ENCODE assay signal across 10 cellular contexts in the genomic region with DNA sequence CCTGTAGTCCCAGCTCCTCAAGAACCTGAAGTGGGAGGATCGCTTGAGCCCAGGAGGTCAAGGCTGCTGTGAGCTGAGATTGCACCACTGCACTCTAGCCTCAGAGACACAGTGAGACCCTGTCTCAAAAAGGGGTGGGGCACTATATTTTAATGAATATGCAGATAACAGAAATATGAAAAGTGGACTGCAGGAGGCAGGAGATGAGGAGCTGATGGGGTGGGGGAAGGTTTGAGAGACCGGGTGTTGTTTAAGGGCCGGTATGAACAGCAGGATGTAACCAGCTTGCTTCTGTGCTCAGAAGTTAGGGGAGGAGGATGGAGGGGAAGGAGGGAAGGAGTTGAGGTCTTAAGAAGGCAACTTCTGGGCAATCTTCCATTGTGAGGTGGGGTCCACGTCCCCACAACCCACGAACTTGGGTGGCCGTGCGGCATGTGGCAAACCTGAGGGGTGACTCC. TPM values are rescaled to one million over a fixed set of nuclear protein-coding genes. Genes with fewer than 3 reads are reported as not detected.
A peak's percentile ranks its signal among the peaks of the same experiment; 100 is the strongest.
DNase-seq lines count a peak whose midpoint lies in the region; ATAC-seq and TF ChIP-seq lines count a peak whose summit lies in the region.
"Had no signal": no experiment of that assay in that cellular context is flagged by ENCODE, and none has a peak within 500 bp of the region (broad histone marks: within the 10 kb centered on the region; RNA-seq: fewer than 3 reads in every experiment).

No MANE protein-coding gene starts in this region.

- H3K4me1 ChIP-seq in iPS DF 6.9 (ENCODE audit: control insufficient read depth, insufficient read depth, low read length), result peaks cover 11% of the 10 kb centered on the region
- peaks cover 7% of the 10 kb centered on the region for H3K4me1 ChIP-seq in smooth muscle cell (ENCODE audit: low read depth)
- no peaks in the 10 kb centered on the region for H3K4me1 ChIP-seq in psoas muscle

- H3K27me3 ChIP-seq in iPS DF 6.9 (ENCODE audit: control insufficient read depth, insufficient read depth, low read length), result no peaks in the 10 kb centered on the region
- H3K27me3 ChIP-seq in smooth muscle cell (ENCODE audit: low read depth), result no peaks in the 10 kb centered on the region
- H3K27me3 ChIP-seq in psoas muscle (ENCODE audit: insufficient read depth in 3 of 3, low read length in 2 of 3), result peaks cover 0 to 69% (median 26%) of the 10 kb centered on the region in 3 donors

- H3K79me2 ChIP-seq in smooth muscle cell (ENCODE audit: low read depth), result no peaks in the 10 kb centered on the region

- peak overlapping the region; percentile 14; the same call in 1 of the 2 replicates for H3K4me3 ChIP-seq in iPS DF 6.9 (ENCODE audit: low read length)
- H3K4me3 ChIP-seq in smooth muscle cell, result no peak overlapping the region
- H3K4me3 ChIP-seq in psoas muscle, result no peak overlapping the region

- no peak for ATAC-seq in HG02678 (IDR thresholded peaks at IDR 0.05; ENCODE audit: unreplicated experiment)
- ATAC-seq in psoas muscle, result no peak

- intact Hi-C loops in activated naive CD4-positive, alpha-beta T cell treated with anti-CD3 and anti-CD28 coated beads for 36 hours (cut with micrococcal nuclease), result no loop called here
- intact Hi-C loops in psoas muscle (cut with DNase I), result no loop called here

- no peaks in the 10 kb centered on the region for H3K36me3 Mint-ChIP-seq in activated naive CD4-positive, alpha-beta T cell treated with anti-CD3 and anti-CD28 coated beads for 36 hours (ENCODE audit: low read depth)

- no peaks in the 10 kb centered on the region for H3F3A ChIP-seq in smooth muscle cell (ENCODE audit: low read depth)

- no peaks in the 10 kb centered on the region for H3K9me3 Mint-ChIP-seq in activated naive CD4-positive, alpha-beta T cell treated with anti-CD3 and anti-CD28 coated beads for 36 hours

- peaks cover 25% of the 10 kb centered on the region for H3K27me3 Mint-ChIP-seq in activated naive CD4-positive, alpha-beta T cell treated with anti-CD3 and anti-CD28 coated beads for 36 hours (ENCODE audit: low read depth)

- POLR2A ChIA-PET in RWPE1 (lab: Yijun Ruan, JAX; ENCODE audit: low non-redundant PET), result no interaction called here

- CTCF ChIA-PET in activated naive CD4-positive, alpha-beta T cell treated with anti-CD3 and anti-CD28 coated beads for 36 hours (lab: Charles Lee), result interaction anchor here (0.6 to 11.1 kb wide), 2 partner anchors 63 to 393 kb away, joined by 4 to 81 read pairs; a partner anchor contains a TSS
- CTCF ChIA-PET in RWPE1 (lab: Yijun Ruan, JAX), result no interaction called here

- no CpG with 5 or more reads among the region's 7 CpGs for WGBS in iPS DF 6.9 (ENCODE audit: insufficient coverage, insufficient read length)
- 69% methylated on average over 6 of the region's 7 CpGs for WGBS in smooth muscle cell (ENCODE audit: low lambda C conversion rate)
- WGBS in psoas muscle, 3 donors, result 21 to 27% (median 27%) methylated on average over 7 of the region's 7 CpGs

- peak overlapping the region; percentile 57 for H3K27ac ChIP-seq in RWPE1
- H3K27ac ChIP-seq in iPS DF 6.9 (ENCODE audit: low read length), result no peak overlapping the region
- no peak overlapping the region for H3K27ac ChIP-seq in smooth muscle cell (ENCODE audit: low read depth)
- H3K27ac ChIP-seq in psoas muscle, result no peak overlapping the region
- H3K27ac ChIP-seq: left ventricle myocardium inferior had no signal

- no peak for DNase-seq in activated naive CD4-positive, alpha-beta T cell treated with anti-CD3 and anti-CD28 coated beads for 36 hours
- no peak for DNase-seq in activated naive CD4-positive, alpha-beta T cell (lab: John Stamatoyannopoulos, UW)
- DNase-seq in RWPE1 (ENCODE audit: low spot score) (no peak), iPS DF 6.9 (ENCODE audit: low read depth, low spot score) (no peak), smooth muscle cell (lab: John Stamatoyannopoulos, UW; ENCODE audit: unreplicated experiment) (no peak), psoas muscle (no peak), kidney glomerular epithelial cell (lab: John Stamatoyannopoulos, UW) (no peak)
- DNase-seq: NCI-H510A treated with DMSO at 0.1 percent for 48 hours had no signal

- H2AFZ ChIP-seq in smooth muscle cell (ENCODE audit: low read depth), result no peak overlapping the region

- H3K9ac ChIP-seq in smooth muscle cell (ENCODE audit: low read depth), result no peak overlapping the region

- TF ChIP-seq CTCF in RWPE1 (conservative IDR thresholded peaks at IDR 0.05; ENCODE audit: low read depth), result no peak
- TF ChIP-seq CTCF in smooth muscle cell (IDR thresholded peaks at IDR 0.05; ENCODE audit: borderline replicate concordance, insufficient read depth, poor library complexity, severe bottlenecking), result no peak
- TF ChIP-seq CTCF in psoas muscle (IDR thresholded peaks at IDR 0.05), result no peak

- H3K9me3 ChIP-seq in iPS DF 6.9 (ENCODE audit: control insufficient read depth, insufficient read depth, low read length) (no peaks in the 10 kb centered on the region), smooth muscle cell (replicated peaks; ENCODE audit: low read depth) (no peaks in the 10 kb centered on the region), psoas muscle (no peaks in the 10 kb centered on the region)
- H3K9me3 ChIP-seq: left ventricle myocardium inferior had no signal

- H3K36me3 ChIP-seq in iPS DF 6.9 (ENCODE audit: control insufficient read depth, insufficient read depth, low read length) (0 out of 2 replicates have a peak, but pooled peaks cover 6% of the 10 kb centered on the region), smooth muscle cell (ENCODE audit: low read depth) (no peaks in the 10 kb centered on the region), psoas muscle (ENCODE audit: insufficient read depth in 1 of 2, low read depth in 1 of 2) (no peaks in the 10 kb centered on the region)
- H3K36me3 ChIP-seq: left ventricle myocardium inferior had no signal

- peak overlapping the region; percentile 88 for H3K4me2 ChIP-seq in smooth muscle cell

- peak overlapping the region; percentile 70 for H3K4me3 Mint-ChIP-seq in activated naive CD4-positive, alpha-beta T cell treated with anti-CD3 and anti-CD28 coated beads for 36 hours

- no peak overlapping the region for H3K27ac Mint-ChIP-seq in activated naive CD4-positive, alpha-beta T cell treated with anti-CD3 and anti-CD28 coated beads for 36 hours

- peaks cover 21% of the 10 kb centered on the region for H4K20me1 ChIP-seq in smooth muscle cell (ENCODE audit: low read depth)

- peaks cover 13% of the 10 kb centered on the region for H3K4me1 Mint-ChIP-seq in activated naive CD4-positive, alpha-beta T cell treated with anti-CD3 and anti-CD28 coated beads for 36 hours (ENCODE audit: low read depth)

RNA-seq across cellular contexts. Expression of a gene that starts 1.3 kb away (rescaled TPM):
- total RNA-seq in activated naive CD4-positive, alpha-beta T cell treated with anti-CD3 and anti-CD28 coated beads for 36 hours, result 1 to 10 TPM; 4.1 to 5.2 TPM
- total RNA-seq in smooth muscle cell (21.9 and 48.8 TPM in 2 replicates), psoas muscle (under 1 TPM in 3 of 4 donors, not detected in 1; 0.06 to 0.12 (median 0.06) TPM)
- polyA plus RNA-seq in smooth muscle cell (44.9 and 45.8 TPM in 2 replicates), psoas muscle (under 1 TPM; 0.04 to 0.27 (median 0.05) TPM)

RNA-seq across cellular contexts. Expression of a gene that starts 26.0 kb away (rescaled TPM):
- not detected for total RNA-seq in activated naive CD4-positive, alpha-beta T cell treated with anti-CD3 and anti-CD28 coated beads for 36 hours
- 32.0 and 61.2 TPM in 2 replicates for total RNA-seq in smooth muscle cell
- polyA plus RNA-seq in smooth muscle cell, result 24.6 and 69.9 TPM in 2 replicates
- under 1 TPM in 3 of 4 donors, not detected in 1; 0.15 to 0.75 (median 0.25) TPM for total RNA-seq in psoas muscle
- polyA plus RNA-seq in psoas muscle, result under 1 TPM in 2 of 3 donors, not detected in 1; 0.10 to 0.13 TPM

RNA-seq across cellular contexts. Expression of a gene that starts 46.8 kb away (rescaled TPM):
- 10 to 100 TPM; 38.0 to 38.8 TPM for total RNA-seq in activated naive CD4-positive, alpha-beta T cell treated with anti-CD3 and anti-CD28 coated beads for 36 hours
- total RNA-seq in smooth muscle cell, result 15.3 and 18.3 TPM in 2 replicates
- 26.3 and 29.4 TPM in 2 replicates for polyA plus RNA-seq in smooth muscle cell
- total RNA-seq in psoas muscle, result 10 to 100 TPM in 3 of 4 donors, 1 to 10 TPM in 1; 9.9 to 15.9 (median 10.8) TPM
- 10 to 100 TPM; 19.2 to 28.1 (median 20.3) TPM for polyA plus RNA-seq in psoas muscle

RNA-seq across cellular contexts. Expression of a gene that starts 47.3 kb away (rescaled TPM):
- total RNA-seq in activated naive CD4-positive, alpha-beta T cell treated with anti-CD3 and anti-CD28 coated beads for 36 hours, result 10 to 100 TPM; 54.5 to 56.6 TPM
- total RNA-seq in smooth muscle cell (392 and 393 TPM in 2 replicates), psoas muscle (100 to 1,000 TPM; 136 to 234 (median 202) TPM)
- polyA plus RNA-seq in smooth muscle cell (3,295 and 4,132 TPM in 2 replicates), psoas muscle (100 to 1,000 TPM; 186 to 557 (median 260) TPM)

RNA-seq across cellular contexts. Expression of a gene that starts 54.1 kb away (rescaled TPM):
- total RNA-seq in activated naive CD4-positive, alpha-beta T cell treated with anti-CD3 and anti-CD28 coated beads for 36 hours, result 100 to 1,000 TPM; 359 to 378 TPM
- total RNA-seq in smooth muscle cell (355 TPM in 2 replicates), psoas muscle (100 to 1,000 TPM in 1 of 4 donors, 10 to 100 TPM in 3; 44.0 to 105 (median 71.3) TPM)
- polyA plus RNA-seq in smooth muscle cell (599 and 726 TPM in 2 replicates), psoas muscle (100 to 1,000 TPM in 1 of 3 donors, 10 to 100 TPM in 2; 39.7 to 107 (median 69.7) TPM)

Comparison
In these comparisons a context has a peak if more than half of its experiments do, and no peak if none do; other contexts are left out.
1. RNA of a gene that starts 1.3 kb away (total RNA-seq): 21.9 to 48.8 TPM in smooth muscle cell and 4.1 to 5.2 TPM in activated naive CD4-positive, alpha-beta T cell treated with anti-CD3 and anti-CD28 coated beads for 36 hours; 0.06 to 0.12 TPM in psoas muscle; every median in the first group is over 4 times any median in the second.
2. RNA of a gene that starts 26.0 kb away (total RNA-seq): 32.0 to 61.2 TPM in smooth muscle cell; 0.15 to 0.75 TPM in psoas muscle and not detected in activated naive CD4-positive, alpha-beta T cell treated with anti-CD3 and anti-CD28 coated beads for 36 hours; every median in the first group is over 10 times any median in the second.